ENCODE assay signal across 19 cellular contexts in genomic region chr6:170276369-170277057, GRCh38. TPM values are rescaled to one million over a fixed set of nuclear protein-coding genes. Genes with fewer than 3 reads are reported as not detected.
DNase-seq lines count a peak whose midpoint lies in the region; ATAC-seq and TF ChIP-seq lines count a peak whose summit lies in the region.
"Had no signal": no experiment of that assay in that cellular context is flagged by ENCODE, and none has a peak within 500 bp of the region (broad histone marks: within the 10 kb centered on the region; RNA-seq: fewer than 3 reads in every experiment).

No MANE protein-coding gene starts in this region.

- TF ChIP-seq CTCF in breast epithelium (IDR thresholded peaks at IDR 0.05) (no peak), MCF 10A (IDR thresholded peaks at IDR 0.05; ENCODE audit: unreplicated experiment) (no peak), sigmoid colon (IDR thresholded peaks at IDR 0.05) (no peak), GM10248 (IDR thresholded peaks at IDR 0.05; ENCODE audit: control extremely low read depth, extremely low read depth, low read depth, missing control alignments) (no peak)

- DNase-seq in breast epithelium (ENCODE audit: low spot score in 2 of 2) (peak in 1 of 2 donors; percentile 44), MCF 10A (ENCODE audit: unreplicated experiment) (no peak), right cardiac atrium (peak; percentile 80 to 88 (median 87)), sigmoid colon (peak; percentile 89), NOMO-1 (lab: John Stamatoyannopoulos, UW; ENCODE audit: unreplicated experiment in 2 of 2) (no peak), GM10248 (ENCODE audit: extremely low spot score) (no peak), GF-D8 (lab: John Stamatoyannopoulos, UW) (no peak)
- DNase-seq: 8988T; activated naive CD4-positive, alpha-beta T cell; CD4-positive, alpha-beta T cell; hypothalamus; Karpas-422; NCI-H1436 treated with DMSO at 0.1 percent for 48 hours; NCI-H446 treated with DMSO at 0.1 percent for 48 hours; small intestine had no signal

- H3K4me3 ChIP-seq in breast epithelium (peak overlapping the region in 1 of 3 donors; percentile 19), right cardiac atrium (ENCODE audit: low read length) (no peak overlapping the region), sigmoid colon (no peak overlapping the region)
- H3K4me3 ChIP-seq: cardiac muscle cell had no signal

- ATAC-seq in right cardiac atrium (peak; percentile 69 to 78), HG03469 (IDR thresholded peaks at IDR 0.05; ENCODE audit: unreplicated experiment) (no peak)
- ATAC-seq: HCT116 had no signal

- H3K36me3 ChIP-seq in breast epithelium (no peaks in the 10 kb centered on the region), sigmoid colon (no peaks in the 10 kb centered on the region)
- H3K36me3 ChIP-seq: cardiac muscle cell had no signal

- no peaks in the 10 kb centered on the region for H3K36me3 Mint-ChIP-seq in MCF 10A (ENCODE audit: insufficient read depth, unreplicated experiment)

- no peak overlapping the region for H3K27ac Mint-ChIP-seq in MCF 10A (ENCODE audit: low read depth, unreplicated experiment)
- H3K27ac Mint-ChIP-seq: CD4-positive, alpha-beta T cell had no signal

- POLR2A ChIA-PET in MCF 10A (lab: Yijun Ruan, JAX): no interaction called here
- POLR2A ChIA-PET in GM10248 (lab: Yijun Ruan, JAX): no interaction called here

- H3K9me3 ChIP-seq in breast epithelium (no peaks in the 10 kb centered on the region), right cardiac atrium (ENCODE audit: control insufficient read depth, low read length) (no peaks in the 10 kb centered on the region), sigmoid colon (no peaks in the 10 kb centered on the region)

- TF ChIP-seq EP300 in sigmoid colon (IDR thresholded peaks at IDR 0.05): no peak

- no peak overlapping the region for H3K4me3 Mint-ChIP-seq in MCF 10A (ENCODE audit: unreplicated experiment)
- H3K4me3 Mint-ChIP-seq: CD4-positive, alpha-beta T cell; nephron had no signal

- peaks cover 19% of the 10 kb centered on the region for H3K27me3 Mint-ChIP-seq in MCF 10A (ENCODE audit: insufficient read depth, unreplicated experiment)
- H3K27me3 Mint-ChIP-seq: CD4-positive, alpha-beta T cell had no signal

- no peak for TF ChIP-seq POLR2A in breast epithelium (IDR thresholded peaks at IDR 0.05)
- TF ChIP-seq POLR2A in sigmoid colon (IDR thresholded peaks at IDR 0.05): no peak

- intact Hi-C loops in breast epithelium (cut with DNase I; ENCODE audit: low total_unique reads): no loop called here
- intact Hi-C loops in MCF 10A (cut with micrococcal nuclease): no loop called here
- intact Hi-C loops in right cardiac atrium (cut with DNase I): no loop called here
- intact Hi-C loops in sigmoid colon (cut with DNase I): no loop called here

- no peaks in the 10 kb centered on the region for H3K9me3 Mint-ChIP-seq in MCF 10A (ENCODE audit: unreplicated experiment)
- H3K9me3 Mint-ChIP-seq: CD4-positive, alpha-beta T cell; nephron had no signal

- peaks cover 6% of the 10 kb centered on the region for H3K4me1 Mint-ChIP-seq in MCF 10A (ENCODE audit: insufficient read depth, unreplicated experiment)

- H3K4me1 ChIP-seq in breast epithelium (no peaks in the 10 kb centered on the region), right cardiac atrium (ENCODE audit: control insufficient read depth, insufficient read depth, low read length) (peaks cover 8% of the 10 kb centered on the region), sigmoid colon (no peaks in the 10 kb centered on the region)

- WGBS in right cardiac atrium: 32% methylated on average over 29 of the region's 29 CpGs
- WGBS in sigmoid colon, 2 donors: 82% methylated on average over 29 of the region's 29 CpGs

- no TSS peak for BruUV-seq in MCF 10A (replicated peaks; lab: Mats Ljungman, UMichigan)

- CTCF ChIA-PET in MCF 10A (lab: Yijun Ruan, JAX) (no interaction called here), GM10248 (lab: Yijun Ruan, JAX) (interaction anchor here (0.9 kb wide), 1 partner anchor 15 kb away, joined by 3 read pairs; no protein-coding TSS in a partner anchor)

- no peaks in the 10 kb centered on the region for H3K27me3 ChIP-seq in breast epithelium
- H3K27me3 ChIP-seq in right cardiac atrium (ENCODE audit: control insufficient read depth, insufficient read depth): no peaks in the 10 kb centered on the region
- no peaks in the 10 kb centered on the region for H3K27me3 ChIP-seq in sigmoid colon

- H3K27ac ChIP-seq in breast epithelium (peak overlapping the region; percentile 56 to 83), right cardiac atrium (ENCODE audit: low read length) (peak overlapping the region; percentile 71), sigmoid colon (peak overlapping the region; percentile 34 to 67 (median 48))
- H3K27ac ChIP-seq: cardiac muscle cell had no signal

RNA-seq across cellular contexts. Expression of gene DLL1, which starts 14.4 kb away (rescaled TPM):
- total RNA-seq in breast epithelium (10 to 100 TPM in 2 of 3 donors, 1 to 10 TPM in 1; 3.8 to 26.9 (median 12.3) TPM), MCF 10A (2022) (0.96 and 1.4 TPM in 2 replicates), right cardiac atrium (10 to 100 TPM; 23.9 to 29.2 (median 27.0) TPM), sigmoid colon (1 to 10 TPM; 1.1 to 8.4 (median 5.1) TPM)
- polyA plus RNA-seq in right cardiac atrium (25.8 TPM), sigmoid colon (10 to 100 TPM in 1 of 3 donors, 1 to 10 TPM in 2; 3.0 to 13.6 (median 3.5) TPM)

RNA-seq across cellular contexts. Expression of gene FAM120B, which starts 30.0 kb away (rescaled TPM):
- total RNA-seq in breast epithelium (10 to 100 TPM; 28.8 to 35.0 (median 33.8) TPM), MCF 10A (2022) (23.4 and 29.3 TPM in 2 replicates), right cardiac atrium (10 to 100 TPM; 25.8 to 31.9 (median 29.5) TPM), sigmoid colon (10 to 100 TPM; 29.6 to 55.0 (median 45.7) TPM)
- polyA plus RNA-seq in right cardiac atrium (10.7 TPM), sigmoid colon (10 to 100 TPM in 1 of 3 donors, 1 to 10 TPM in 2; 5.5 to 12.1 (median 9.0) TPM)

Comparison
In these comparisons a context has a peak if more than half of its experiments do, and no peak if none do; other contexts are left out.
1. DNase-seq: peak in right cardiac atrium (3 of 3) and sigmoid colon (single experiment); none in MCF 10A (single experiment), NOMO-1 (0 of 2), GM10248 (single experiment) and GF-D8 (single experiment).
2. Peak in every context shown above with its lines, with median percentiles within 50 percentile points of each other: H3K27ac ChIP-seq.